1 cellular context compared by ENCODE assay signal in the genomic region with DNA sequence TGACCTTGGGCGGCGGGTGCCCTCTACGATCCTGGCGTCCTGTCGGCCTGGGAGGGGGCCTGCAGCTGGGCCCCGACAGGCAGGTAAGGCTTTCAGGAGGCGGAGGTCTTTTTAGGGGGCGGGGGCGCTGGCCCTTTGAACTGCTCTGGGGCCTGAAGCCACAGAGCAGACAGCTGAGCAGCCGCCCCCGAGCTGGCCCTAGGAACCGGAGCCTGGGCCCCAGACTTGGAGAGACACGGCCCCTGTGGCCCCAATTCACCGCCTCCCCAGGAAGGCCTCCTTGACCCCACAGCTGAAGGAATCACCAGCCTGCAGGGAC.
TF ChIP-seq lines count a peak whose summit lies in the region.

No MANE protein-coding gene starts in this region.

TF ChIP-seq in GM23338, 12 proteins besides CTCF, POLR2A, EP300 and RAD21 (continued from another document):
- TF ChIP-seq, protein P1, sequence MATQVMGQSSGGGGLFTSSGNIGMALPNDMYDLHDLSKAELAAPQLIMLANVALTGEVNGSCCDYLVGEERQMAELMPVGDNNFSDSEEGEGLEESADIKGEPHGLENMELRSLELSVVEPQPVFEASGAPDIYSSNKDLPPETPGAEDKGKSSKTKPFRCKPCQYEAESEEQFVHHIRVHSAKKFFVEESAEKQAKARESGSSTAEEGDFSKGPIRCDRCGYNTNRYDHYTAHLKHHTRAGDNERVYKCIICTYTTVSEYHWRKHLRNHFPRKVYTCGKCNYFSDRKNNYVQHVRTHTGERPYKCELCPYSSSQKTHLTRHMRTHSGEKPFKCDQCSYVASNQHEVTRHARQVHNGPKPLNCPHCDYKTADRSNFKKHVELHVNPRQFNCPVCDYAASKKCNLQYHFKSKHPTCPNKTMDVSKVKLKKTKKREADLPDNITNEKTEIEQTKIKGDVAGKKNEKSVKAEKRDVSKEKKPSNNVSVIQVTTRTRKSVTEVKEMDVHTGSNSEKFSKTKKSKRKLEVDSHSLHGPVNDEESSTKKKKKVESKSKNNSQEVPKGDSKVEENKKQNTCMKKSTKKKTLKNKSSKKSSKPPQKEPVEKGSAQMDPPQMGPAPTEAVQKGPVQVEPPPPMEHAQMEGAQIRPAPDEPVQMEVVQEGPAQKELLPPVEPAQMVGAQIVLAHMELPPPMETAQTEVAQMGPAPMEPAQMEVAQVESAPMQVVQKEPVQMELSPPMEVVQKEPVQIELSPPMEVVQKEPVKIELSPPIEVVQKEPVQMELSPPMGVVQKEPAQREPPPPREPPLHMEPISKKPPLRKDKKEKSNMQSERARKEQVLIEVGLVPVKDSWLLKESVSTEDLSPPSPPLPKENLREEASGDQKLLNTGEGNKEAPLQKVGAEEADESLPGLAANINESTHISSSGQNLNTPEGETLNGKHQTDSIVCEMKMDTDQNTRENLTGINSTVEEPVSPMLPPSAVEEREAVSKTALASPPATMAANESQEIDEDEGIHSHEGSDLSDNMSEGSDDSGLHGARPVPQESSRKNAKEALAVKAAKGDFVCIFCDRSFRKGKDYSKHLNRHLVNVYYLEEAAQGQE (IDR thresholded peaks at IDR 0.05; ENCODE audit: unreplicated experiment), result no peak
- no peak for TF ChIP-seq CREB1 (CRISPR knock-in tag; IDR thresholded peaks at IDR 0.05; ENCODE audit: low read depth)
- TF ChIP-seq, protein P2, sequence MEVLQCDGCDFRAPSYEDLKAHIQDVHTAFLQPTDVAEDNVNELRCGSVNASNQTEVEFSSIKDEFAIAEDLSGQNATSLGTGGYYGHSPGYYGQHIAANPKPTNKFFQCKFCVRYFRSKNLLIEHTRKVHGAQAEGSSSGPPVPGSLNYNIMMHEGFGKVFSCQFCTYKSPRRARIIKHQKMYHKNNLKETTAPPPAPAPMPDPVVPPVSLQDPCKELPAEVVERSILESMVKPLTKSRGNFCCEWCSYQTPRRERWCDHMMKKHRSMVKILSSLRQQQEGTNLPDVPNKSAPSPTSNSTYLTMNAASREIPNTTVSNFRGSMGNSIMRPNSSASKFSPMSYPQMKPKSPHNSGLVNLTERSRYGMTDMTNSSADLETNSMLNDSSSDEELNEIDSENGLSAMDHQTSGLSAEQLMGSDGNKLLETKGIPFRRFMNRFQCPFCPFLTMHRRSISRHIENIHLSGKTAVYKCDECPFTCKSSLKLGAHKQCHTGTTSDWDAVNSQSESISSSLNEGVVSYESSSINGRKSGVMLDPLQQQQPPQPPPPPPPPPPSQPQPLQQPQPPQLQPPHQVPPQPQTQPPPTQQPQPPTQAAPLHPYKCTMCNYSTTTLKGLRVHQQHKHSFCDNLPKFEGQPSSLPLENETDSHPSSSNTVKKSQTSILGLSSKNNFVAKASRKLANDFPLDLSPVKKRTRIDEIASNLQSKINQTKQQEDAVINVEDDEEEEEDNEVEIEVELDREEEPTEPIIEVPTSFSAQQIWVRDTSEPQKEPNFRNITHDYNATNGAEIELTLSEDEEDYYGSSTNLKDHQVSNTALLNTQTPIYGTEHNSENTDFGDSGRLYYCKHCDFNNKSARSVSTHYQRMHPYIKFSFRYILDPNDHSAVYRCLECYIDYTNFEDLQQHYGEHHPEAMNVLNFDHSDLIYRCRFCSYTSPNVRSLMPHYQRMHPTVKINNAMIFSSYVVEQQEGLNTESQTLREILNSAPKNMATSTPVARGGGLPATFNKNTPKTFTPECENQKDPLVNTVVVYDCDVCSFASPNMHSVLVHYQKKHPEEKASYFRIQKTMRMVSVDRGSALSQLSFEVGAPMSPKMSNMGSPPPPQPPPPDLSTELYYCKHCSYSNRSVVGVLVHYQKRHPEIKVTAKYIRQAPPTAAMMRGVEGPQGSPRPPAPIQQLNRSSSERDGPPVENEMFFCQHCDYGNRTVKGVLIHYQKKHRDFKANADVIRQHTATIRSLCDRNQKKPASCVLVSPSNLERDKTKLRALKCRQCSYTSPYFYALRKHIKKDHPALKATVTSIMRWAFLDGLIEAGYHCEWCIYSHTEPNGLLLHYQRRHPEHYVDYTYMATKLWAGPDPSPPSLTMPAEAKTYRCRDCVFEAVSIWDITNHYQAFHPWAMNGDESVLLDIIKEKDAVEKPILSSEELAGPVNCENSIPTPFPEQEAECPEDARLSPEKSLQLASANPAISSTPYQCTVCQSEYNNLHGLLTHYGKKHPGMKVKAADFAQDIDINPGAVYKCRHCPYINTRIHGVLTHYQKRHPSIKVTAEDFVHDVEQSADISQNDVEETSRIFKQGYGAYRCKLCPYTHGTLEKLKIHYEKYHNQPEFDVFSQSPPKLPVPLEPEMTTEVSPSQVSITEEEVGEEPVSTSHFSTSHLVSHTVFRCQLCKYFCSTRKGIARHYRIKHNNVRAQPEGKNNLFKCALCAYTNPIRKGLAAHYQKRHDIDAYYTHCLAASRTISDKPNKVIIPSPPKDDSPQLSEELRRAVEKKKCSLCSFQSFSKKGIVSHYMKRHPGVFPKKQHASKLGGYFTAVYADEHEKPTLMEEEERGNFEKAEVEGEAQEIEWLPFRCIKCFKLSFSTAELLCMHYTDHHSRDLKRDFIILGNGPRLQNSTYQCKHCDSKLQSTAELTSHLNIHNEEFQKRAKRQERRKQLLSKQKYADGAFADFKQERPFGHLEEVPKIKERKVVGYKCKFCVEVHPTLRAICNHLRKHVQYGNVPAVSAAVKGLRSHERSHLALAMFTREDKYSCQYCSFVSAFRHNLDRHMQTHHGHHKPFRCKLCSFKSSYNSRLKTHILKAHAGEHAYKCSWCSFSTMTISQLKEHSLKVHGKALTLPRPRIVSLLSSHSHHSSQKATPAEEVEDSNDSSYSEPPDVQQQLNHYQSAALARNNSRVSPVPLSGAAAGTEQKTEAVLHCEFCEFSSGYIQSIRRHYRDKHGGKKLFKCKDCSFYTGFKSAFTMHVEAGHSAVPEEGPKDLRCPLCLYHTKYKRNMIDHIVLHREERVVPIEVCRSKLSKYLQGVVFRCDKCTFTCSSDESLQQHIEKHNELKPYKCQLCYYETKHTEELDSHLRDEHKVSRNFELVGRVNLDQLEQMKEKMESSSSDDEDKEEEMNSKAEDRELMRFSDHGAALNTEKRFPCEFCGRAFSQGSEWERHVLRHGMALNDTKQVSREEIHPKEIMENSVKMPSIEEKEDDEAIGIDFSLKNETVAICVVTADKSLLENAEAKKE (CRISPR knock-in tag; IDR thresholded peaks at IDR 0.05), result no peak
